In the genomic region with DNA sequence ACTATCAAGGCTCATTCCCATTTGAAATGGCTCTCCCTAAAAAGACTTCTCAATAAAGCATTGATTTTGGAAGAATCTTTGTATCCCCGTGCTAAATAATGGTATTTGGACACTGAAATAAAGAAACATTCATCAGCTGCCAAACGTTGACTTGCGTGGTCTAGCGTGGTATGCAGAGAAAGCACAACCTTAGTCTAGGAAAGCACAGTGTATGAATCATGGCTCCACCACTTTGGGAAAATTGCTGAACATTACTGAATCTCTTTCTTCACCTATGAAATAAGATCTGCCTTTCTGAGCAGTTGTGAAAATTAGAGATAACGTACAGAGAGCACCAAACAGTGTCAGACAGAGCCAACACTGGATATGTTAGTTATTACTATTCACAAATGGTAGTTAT, we compare ENCODE assay signal across 18 cellular contexts.
"Had no signal": no experiment of that assay in that cellular context is flagged by ENCODE, and none has a peak within 500 bp of the region (broad histone marks: within the 10 kb centered on the region; RNA-seq: fewer than 3 reads in every experiment).

No MANE protein-coding gene starts in this region.

- H3K27ac Mint-ChIP-seq: activated CD8-positive, alpha-beta memory T cell treated with anti-CD3 and anti-CD28 coated beads, Interleukin-2, amount 10 ng/mL, durations not matched to agents 7 days and 5 days; activated T-cell treated with anti-CD3 and anti-CD28 coated beads, Interleukin-2, amount 50 U/mL, for 24 hours; dendritic cell treated with granulocyte-macrophage colony-stimulating factor and Interleukin-4, amounts not matched to agents 40 ng/mL and 50 ng/mL, for 4 days had no signal

- H3K4me1 Mint-ChIP-seq: activated CD8-positive, alpha-beta memory T cell treated with anti-CD3 and anti-CD28 coated beads, Interleukin-2, amount 10 ng/mL, durations not matched to agents 7 days and 5 days; naive B cell had no signal

- H3K4me3 ChIP-seq: gastrocnemius medialis, heart right ventricle, lung, pancreas, sigmoid colon, stomach, testis had no signal

- H3K9me3 Mint-ChIP-seq: activated T-cell treated with anti-CD3 and anti-CD28 coated beads, Interleukin-2, amount 50 U/mL, for 24 hours; dendritic cell treated with granulocyte-macrophage colony-stimulating factor and Interleukin-4, amounts not matched to agents 40 ng/mL and 50 ng/mL, for 4 days; naive B cell had no signal

- H3K4me3 Mint-ChIP-seq: activated CD8-positive, alpha-beta memory T cell treated with anti-CD3 and anti-CD28 coated beads, Interleukin-2, amount 10 ng/mL, durations not matched to agents 7 days and 5 days; activated T-cell treated with anti-CD3 and anti-CD28 coated beads, Interleukin-2, amount 50 U/mL, for 24 hours; dendritic cell treated with granulocyte-macrophage colony-stimulating factor and Interleukin-4, amounts not matched to agents 40 ng/mL and 50 ng/mL, for 4 days; naive B cell had no signal

- H3K4me1 ChIP-seq: gastrocnemius medialis, heart right ventricle, pancreas, sigmoid colon, stomach, testis had no signal

- DNase-seq: activated CD4-positive, alpha-beta T cell treated with anti-CD3 and anti-CD28 coated beads, Interleukin-2, amount 50 U/mL, for 48 hours; activated CD8-positive, alpha-beta memory T cell treated with anti-CD3 and anti-CD28 coated beads, Interleukin-2, amount 10 ng/mL, durations not matched to agents 7 days and 5 days; activated naive CD4-positive, alpha-beta T cell treated with anti-CD3 and anti-CD28 coated beads, Interleukin-2, amount 50 U/mL, for 16 hours; activated T-cell treated with anti-CD3 and anti-CD28 coated beads, Interleukin-2, amount 50 U/mL, for 24 hours; effector memory CD4-positive, alpha-beta T cell; gastrocnemius medialis; heart right ventricle; left colon; naive B cell; pancreas; sigmoid colon; stimulated activated CD4-positive, alpha-beta T cell treated with anti-CD3 and anti-CD28 coated beads, Interleukin-12 subunit alpha, Interleukin-12 subunit beta, amount 100 ng/mL, for 4 hours; stimulated activated CD4-positive, alpha-beta T cell treated with anti-CD3 and anti-CD28 coated beads, Interleukin-2, amount 100 ng/mL, for 24 hours; stomach; testis; WERI-Rb-1 had no signal

- H3K9me3 ChIP-seq: gastrocnemius medialis, heart right ventricle, pancreas, sigmoid colon, stomach, testis had no signal

- H3K36me3 ChIP-seq: gastrocnemius medialis, heart right ventricle, pancreas, sigmoid colon, stomach, WERI-Rb-1 had no signal

- H3K27me3 ChIP-seq: pancreas, sigmoid colon, testis had no signal

- FAIRE-seq: pancreas had no signal

- H3K27me3 Mint-ChIP-seq: activated CD8-positive, alpha-beta memory T cell treated with anti-CD3 and anti-CD28 coated beads, Interleukin-2, amount 10 ng/mL, durations not matched to agents 7 days and 5 days; dendritic cell treated with granulocyte-macrophage colony-stimulating factor and Interleukin-4, amounts not matched to agents 40 ng/mL and 50 ng/mL, for 4 days had no signal

- H3K27ac ChIP-seq: gastrocnemius medialis, heart right ventricle, pancreas, sigmoid colon, stomach, testis, WERI-Rb-1 had no signal

- H3K36me3 Mint-ChIP-seq: activated CD8-positive, alpha-beta memory T cell treated with anti-CD3 and anti-CD28 coated beads, Interleukin-2, amount 10 ng/mL, durations not matched to agents 7 days and 5 days; naive B cell had no signal
